ENCODE assay signal across 30 cellular contexts in the genomic region with DNA sequence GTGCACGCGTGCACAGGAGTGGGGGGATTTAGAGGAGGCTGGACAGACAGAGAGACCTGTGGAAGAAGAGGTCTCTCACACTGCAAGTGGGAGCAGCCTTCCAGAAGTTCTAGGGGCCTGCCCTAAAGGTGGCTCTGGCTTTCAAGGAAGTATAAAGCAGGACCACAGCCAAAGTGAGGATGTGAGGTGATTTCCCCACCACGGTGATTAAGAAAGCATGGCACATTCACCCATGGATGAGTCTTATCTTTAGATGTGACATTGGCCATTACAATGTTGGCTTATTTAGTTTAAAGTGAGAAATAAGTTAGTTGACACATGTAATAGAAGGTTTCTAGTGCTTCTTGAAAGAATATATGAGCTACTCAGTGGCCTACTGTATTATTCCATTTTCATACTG.
DNase-seq lines count a peak whose midpoint lies in the region; ATAC-seq and TF ChIP-seq lines count a peak whose summit lies in the region.
"Had no signal": no experiment of that assay in that cellular context is flagged by ENCODE, and none has a peak within 500 bp of the region (broad histone marks: within the 10 kb centered on the region; RNA-seq: fewer than 3 reads in every experiment).

No MANE protein-coding gene starts in this region.

- H3K4me1 Mint-ChIP-seq in activated CD4-positive, alpha-beta T cell treated with anti-CD3 and anti-CD28 coated beads for 36 hours, result peaks cover 27% of the 10 kb centered on the region
- H3K4me1 Mint-ChIP-seq in activated naive CD8-positive, alpha-beta T cell treated with anti-CD3 and anti-CD28 coated beads, Interleukin-2, amount 50 U/mL, for 24 hours, result peaks cover 32% of the 10 kb centered on the region
- H3K4me1 Mint-ChIP-seq in activated naive CD8-positive, alpha-beta T cell treated with anti-CD3 and anti-CD28 coated beads for 36 hours, result peaks cover 38% of the 10 kb centered on the region
- H3K4me1 Mint-ChIP-seq in nephron progenitor cell (peaks cover 31% of the 10 kb centered on the region), type B pancreatic cell (ENCODE audit: unreplicated experiment) (peaks cover 21% of the 10 kb centered on the region)
- peaks cover 41% of the 10 kb centered on the region for H3K4me1 Mint-ChIP-seq in stimulated activated naive CD8-positive, alpha-beta T cell treated with anti-CD3 and anti-CD28 coated beads, Interleukin-15, Interleukin-2, amounts not matched to agents 100 ng/mL and 50 ng/mL, for 24 hours (ENCODE audit: low read depth)

- POLR2A ChIA-PET in activated CD4-positive, alpha-beta T cell treated with anti-CD3 and anti-CD28 coated beads for 36 hours (lab: Charles Lee), result no interaction called here

- peak; percentile 19 for DNase-seq in activated CD4-positive, alpha-beta T cell treated with anti-CD3 and anti-CD28 coated beads for 36 hours
- DNase-seq in activated CD4-positive, alpha-beta T cell treated with anti-CD3 and anti-CD28 coated beads for 4 hours, result no peak
- DNase-seq in activated naive CD8-positive, alpha-beta T cell treated with anti-CD3 and anti-CD28 coated beads, Interleukin-2, amount 50 U/mL, for 24 hours, result no peak
- DNase-seq in activated naive CD8-positive, alpha-beta T cell treated with anti-CD3 and anti-CD28 coated beads for 36 hours, result no peak
- DNase-seq in nephron progenitor cell (no peak), type B pancreatic cell (ENCODE audit: extremely low spot score, unreplicated experiment) (no peak), H7 (no peak)
- DNase-seq: 8988T; ACHN; BE2C; CD8-positive, alpha-beta memory T cell; DMS 273 treated with DMSO at 0.1 percent for 48 hours; DMS79; EL; GDM1; GOT3; HCEC 1CT; IMR-90; KG1; MG63; NCI-H146; NCI-H2029; NCI-H446; NCI-H526; NCI-H82; NK-92 treated with Interleukin-12 subunit alpha and Interleukin-12 subunit beta, amount 100 ng/mL, for 24 hours; PC-3 had no signal

- no peaks in the 10 kb centered on the region for H3K27me3 Mint-ChIP-seq in activated CD4-positive, alpha-beta T cell treated with anti-CD3 and anti-CD28 coated beads for 36 hours
- H3K27me3 Mint-ChIP-seq in activated naive CD8-positive, alpha-beta T cell treated with anti-CD3 and anti-CD28 coated beads, Interleukin-2, amount 50 U/mL, for 24 hours, result no peaks in the 10 kb centered on the region
- no peaks in the 10 kb centered on the region for H3K27me3 Mint-ChIP-seq in activated naive CD8-positive, alpha-beta T cell treated with anti-CD3 and anti-CD28 coated beads for 36 hours
- H3K27me3 Mint-ChIP-seq in nephron progenitor cell (ENCODE audit: low read depth, poor library complexity), result no peaks in the 10 kb centered on the region
- H3K27me3 Mint-ChIP-seq in stimulated activated naive CD8-positive, alpha-beta T cell treated with anti-CD3 and anti-CD28 coated beads, Interleukin-15, Interleukin-2, amounts not matched to agents 100 ng/mL and 50 ng/mL, for 24 hours, result no peaks in the 10 kb centered on the region
- H3K27me3 Mint-ChIP-seq in type B pancreatic cell, result peaks cover 6% of the 10 kb centered on the region

- H3K36me3 Mint-ChIP-seq in activated CD4-positive, alpha-beta T cell treated with anti-CD3 and anti-CD28 coated beads for 36 hours (ENCODE audit: low read depth), result no peaks in the 10 kb centered on the region
- no peaks in the 10 kb centered on the region for H3K36me3 Mint-ChIP-seq in activated naive CD8-positive, alpha-beta T cell treated with anti-CD3 and anti-CD28 coated beads, Interleukin-2, amount 50 U/mL, for 24 hours (ENCODE audit: low read depth)
- H3K36me3 Mint-ChIP-seq in activated naive CD8-positive, alpha-beta T cell treated with anti-CD3 and anti-CD28 coated beads for 36 hours, result no peaks in the 10 kb centered on the region
- no peaks in the 10 kb centered on the region for H3K36me3 Mint-ChIP-seq in nephron progenitor cell (ENCODE audit: low read depth)
- H3K36me3 Mint-ChIP-seq in stimulated activated naive CD8-positive, alpha-beta T cell treated with anti-CD3 and anti-CD28 coated beads, Interleukin-15, Interleukin-2, amounts not matched to agents 100 ng/mL and 50 ng/mL, for 24 hours (ENCODE audit: low read depth), result no peaks in the 10 kb centered on the region
- no peaks in the 10 kb centered on the region for H3K36me3 Mint-ChIP-seq in type B pancreatic cell
- H3K36me3 Mint-ChIP-seq: CD14-positive monocyte; CD8-positive, alpha-beta memory T cell had no signal

- H3K27me3 ChIP-seq in H7 (ENCODE audit: control insufficient read depth, insufficient read depth, low read length), result no peaks in the 10 kb centered on the region
- H3K27me3 ChIP-seq: BE2C, MG63 had no signal

- CTCF ChIA-PET in activated CD4-positive, alpha-beta T cell treated with anti-CD3 and anti-CD28 coated beads for 36 hours (lab: Charles Lee), result no interaction called here

- no peaks in the 10 kb centered on the region for H3K36me3 ChIP-seq in H7 (replicated peaks; ENCODE audit: control insufficient read depth, insufficient read depth, low read length)
- H3K36me3 ChIP-seq: BE2C, MG63 had no signal

- H3K4me3 ChIP-seq in H7 (ENCODE audit: insufficient read depth, low read depth, low read length), result no peak overlapping the region
- H3K4me3 ChIP-seq: MG63 had no signal

- ATAC-seq in activated CD4-positive, alpha-beta T cell treated with anti-CD3 and anti-CD28 coated beads for 36 hours, result peak; percentile 66
- ATAC-seq in activated naive CD8-positive, alpha-beta T cell treated with anti-CD3 and anti-CD28 coated beads, Interleukin-2, amount 50 U/mL, for 24 hours, result peak; percentile 30
- ATAC-seq: PC-3, Right ventricle myocardium inferior had no signal

- TF ChIP-seq CTCF in nephron progenitor cell (IDR thresholded peaks at IDR 0.05) (no peak), type B pancreatic cell (conservative IDR thresholded peaks at IDR 0.05) (no peak)

- no peaks in the 10 kb centered on the region for H3K9me3 Mint-ChIP-seq in activated CD4-positive, alpha-beta T cell treated with anti-CD3 and anti-CD28 coated beads for 36 hours (ENCODE audit: low read depth)
- H3K9me3 Mint-ChIP-seq in activated naive CD8-positive, alpha-beta T cell treated with anti-CD3 and anti-CD28 coated beads, Interleukin-2, amount 50 U/mL, for 24 hours, result no peaks in the 10 kb centered on the region
- H3K9me3 Mint-ChIP-seq in activated naive CD8-positive, alpha-beta T cell treated with anti-CD3 and anti-CD28 coated beads for 36 hours, result peaks cover 2% of the 10 kb centered on the region
- no peaks in the 10 kb centered on the region for H3K9me3 Mint-ChIP-seq in nephron progenitor cell
- no peaks in the 10 kb centered on the region for H3K9me3 Mint-ChIP-seq in stimulated activated naive CD8-positive, alpha-beta T cell treated with anti-CD3 and anti-CD28 coated beads, Interleukin-15, Interleukin-2, amounts not matched to agents 100 ng/mL and 50 ng/mL, for 24 hours
- no peaks in the 10 kb centered on the region for H3K9me3 Mint-ChIP-seq in type B pancreatic cell
- H3K9me3 Mint-ChIP-seq: CD8-positive, alpha-beta memory T cell had no signal

- no peak overlapping the region for H3K4me3 Mint-ChIP-seq in activated CD4-positive, alpha-beta T cell treated with anti-CD3 and anti-CD28 coated beads for 36 hours
- H3K4me3 Mint-ChIP-seq in activated naive CD8-positive, alpha-beta T cell treated with anti-CD3 and anti-CD28 coated beads, Interleukin-2, amount 50 U/mL, for 24 hours, result no peak overlapping the region
- no peak overlapping the region for H3K4me3 Mint-ChIP-seq in activated naive CD8-positive, alpha-beta T cell treated with anti-CD3 and anti-CD28 coated beads for 36 hours
- H3K4me3 Mint-ChIP-seq in nephron progenitor cell (no peak overlapping the region), type B pancreatic cell (no peak overlapping the region)
- no peak overlapping the region for H3K4me3 Mint-ChIP-seq in stimulated activated naive CD8-positive, alpha-beta T cell treated with anti-CD3 and anti-CD28 coated beads, Interleukin-15, Interleukin-2, amounts not matched to agents 100 ng/mL and 50 ng/mL, for 24 hours
- H3K4me3 Mint-ChIP-seq: CD14-positive monocyte; CD8-positive, alpha-beta memory T cell had no signal

- no peak overlapping the region for H3K27ac Mint-ChIP-seq in activated CD4-positive, alpha-beta T cell treated with anti-CD3 and anti-CD28 coated beads for 36 hours
- peak overlapping the region; percentile 52 for H3K27ac Mint-ChIP-seq in activated naive CD8-positive, alpha-beta T cell treated with anti-CD3 and anti-CD28 coated beads, Interleukin-2, amount 50 U/mL, for 24 hours
- no peak overlapping the region for H3K27ac Mint-ChIP-seq in activated naive CD8-positive, alpha-beta T cell treated with anti-CD3 and anti-CD28 coated beads for 36 hours
- H3K27ac Mint-ChIP-seq in nephron progenitor cell, result peak overlapping the region; percentile 52
- H3K27ac Mint-ChIP-seq in stimulated activated naive CD8-positive, alpha-beta T cell treated with anti-CD3 and anti-CD28 coated beads, Interleukin-15, Interleukin-2, amounts not matched to agents 100 ng/mL and 50 ng/mL, for 24 hours, result peak overlapping the region; percentile 31
- no peak overlapping the region for H3K27ac Mint-ChIP-seq in type B pancreatic cell
- H3K27ac Mint-ChIP-seq: CD14-positive monocyte had no signal

- intact Hi-C loops in activated CD4-positive, alpha-beta T cell treated with anti-CD3 and anti-CD28 coated beads for 36 hours (cut with DNase I, micrococcal nuclease), result no loop called here

Comparison
In these comparisons a context has a peak if more than half of its experiments do, and no peak if none do; other contexts are left out.
1. H3K27ac Mint-ChIP-seq: peak in activated naive CD8-positive, alpha-beta T cell treated with anti-CD3 and anti-CD28 coated beads, Interleukin-2, amount 50 U/mL, for 24 hours (single experiment), nephron progenitor cell (single experiment) and stimulated activated naive CD8-positive, alpha-beta T cell treated with anti-CD3 and anti-CD28 coated beads, Interleukin-15, Interleukin-2, amounts not matched to agents 100 ng/mL and 50 ng/mL, for 24 hours (single experiment); none in activated CD4-positive, alpha-beta T cell treated with anti-CD3 and anti-CD28 coated beads for 36 hours (single experiment), activated naive CD8-positive, alpha-beta T cell treated with anti-CD3 and anti-CD28 coated beads for 36 hours (single experiment) and type B pancreatic cell (single experiment).